In the genomic region with DNA sequence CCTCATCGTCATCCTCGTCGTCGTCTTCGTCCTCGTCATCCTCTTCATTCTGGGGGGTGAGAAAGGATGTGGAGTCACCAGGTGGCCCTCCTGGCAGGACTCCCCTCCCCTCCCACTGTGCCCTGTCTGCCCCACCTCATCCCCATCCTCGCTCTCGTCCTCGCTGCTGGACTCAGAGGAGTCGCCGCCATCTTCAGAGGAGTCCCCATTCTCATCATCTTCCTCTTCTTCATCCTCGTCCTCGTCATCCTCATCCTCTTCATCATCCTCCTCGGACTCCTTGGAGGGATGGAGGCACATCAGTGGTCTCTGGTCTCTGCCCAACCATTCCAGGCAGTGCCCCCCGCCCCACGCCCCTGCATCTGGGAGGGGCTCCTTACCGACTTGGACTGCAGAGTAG, we compare ENCODE assay signal across 28 cellular contexts. TPM values are rescaled to one million over a fixed set of nuclear protein-coding genes. Genes with fewer than 3 reads are reported as not detected.
"Had no signal": no experiment of that assay in that cellular context is flagged by ENCODE, and none has a peak within 500 bp of the region (broad histone marks: within the 10 kb centered on the region; RNA-seq: fewer than 3 reads in every experiment).

No MANE protein-coding gene starts in this region.

- ATAC-seq: effector memory CD8-positive, alpha-beta T cell; gastroesophageal sphincter; left colon; psoas muscle had no signal

- H3K4me3 Mint-ChIP-seq: effector memory CD8-positive, alpha-beta T cell had no signal

- H3K9me3 Mint-ChIP-seq: effector memory CD8-positive, alpha-beta T cell had no signal

- H3K4me3 ChIP-seq: gastroesophageal sphincter, psoas muscle, tibial nerve had no signal

- DNase-seq: activated CD4-positive, alpha-beta T cell treated with anti-CD3 and anti-CD28 coated beads for 1 hour; activated CD8-positive, alpha-beta memory T cell treated with anti-CD3 and anti-CD28 coated beads, Interleukin-2, amount 50 U/mL, for 48 hours; activated effector memory CD4-positive, alpha-beta T cell treated with Interleukin-2 at 50 U/mL for 16 hours; activated naive CD4-positive, alpha-beta T cell treated with Interleukin-2 at 50 U/mL for 16 hours; amygdala; caudate nucleus; cortex of kidney; effector memory CD8-positive, alpha-beta T cell; hippocampal formation; left colon; mammary epithelial cell; nucleus accumbens; psoas muscle; stimulated activated CD4-positive, alpha-beta T cell treated with anti-CD3 and anti-CD28 coated beads, Interleukin-15, amount 100 ng/mL, for 24 hours; stimulated activated CD4-positive, alpha-beta T cell treated with anti-CD3 and anti-CD28 coated beads, Interleukin-2, amount 100 ng/mL, for 24 hours; stimulated activated naive CD4-positive, alpha-beta T cell treated with Interleukin-2 at 50 U/mL for 16 hours; T-helper 1 cell; T1000; WERI-Rb-1 had no signal

- H3K27me3 ChIP-seq: gastroesophageal sphincter, tibial nerve had no signal

- H2AFZ ChIP-seq: parathyroid adenoma had no signal

- H3K27ac ChIP-seq: gastroesophageal sphincter, parathyroid adenoma, psoas muscle, WERI-Rb-1 had no signal

- H3K9me3 ChIP-seq: gastroesophageal sphincter, psoas muscle, tibial nerve had no signal

- H3K27me3 Mint-ChIP-seq: effector memory CD8-positive, alpha-beta T cell had no signal

- H3K9ac ChIP-seq: parathyroid adenoma had no signal

RNA-seq across cellular contexts. Expression of a gene that starts 36.8 kb away (rescaled TPM):
- total RNA-seq: chondrocyte, fibroblast of villous mesenchyme, mammary epithelial cell, temporal lobe had no signal
- polyA plus RNA-seq: fibroblast of lung, keratinocyte, mammary epithelial cell, neural cell had no signal
